ENCODE assay signal across 1 cellular context in the genomic region with DNA sequence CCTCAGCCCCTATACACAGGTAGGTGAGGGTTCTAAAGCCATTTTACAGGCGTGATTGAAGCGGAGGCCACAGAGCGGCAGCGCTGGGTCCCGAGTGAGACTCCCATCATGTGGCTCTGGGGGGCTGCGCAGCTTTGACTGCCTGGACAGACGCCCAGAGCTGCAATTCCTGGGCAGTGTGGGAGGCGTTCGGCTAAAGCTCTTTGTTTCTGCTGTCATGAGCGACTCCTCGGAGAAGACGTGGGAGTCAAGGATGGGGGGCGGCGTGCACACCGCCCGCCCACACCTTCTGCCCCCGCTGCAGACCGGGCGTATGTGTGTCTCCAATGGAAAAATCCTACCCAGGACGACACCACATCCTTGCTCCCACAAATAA.
TF ChIP-seq lines count a peak whose summit lies in the region.

No MANE protein-coding gene starts in this region.

TF ChIP-seq in GM23338, 12 proteins besides CTCF, POLR2A, EP300 and RAD21 (continued from another document):
- TF ChIP-seq, protein P1, sequence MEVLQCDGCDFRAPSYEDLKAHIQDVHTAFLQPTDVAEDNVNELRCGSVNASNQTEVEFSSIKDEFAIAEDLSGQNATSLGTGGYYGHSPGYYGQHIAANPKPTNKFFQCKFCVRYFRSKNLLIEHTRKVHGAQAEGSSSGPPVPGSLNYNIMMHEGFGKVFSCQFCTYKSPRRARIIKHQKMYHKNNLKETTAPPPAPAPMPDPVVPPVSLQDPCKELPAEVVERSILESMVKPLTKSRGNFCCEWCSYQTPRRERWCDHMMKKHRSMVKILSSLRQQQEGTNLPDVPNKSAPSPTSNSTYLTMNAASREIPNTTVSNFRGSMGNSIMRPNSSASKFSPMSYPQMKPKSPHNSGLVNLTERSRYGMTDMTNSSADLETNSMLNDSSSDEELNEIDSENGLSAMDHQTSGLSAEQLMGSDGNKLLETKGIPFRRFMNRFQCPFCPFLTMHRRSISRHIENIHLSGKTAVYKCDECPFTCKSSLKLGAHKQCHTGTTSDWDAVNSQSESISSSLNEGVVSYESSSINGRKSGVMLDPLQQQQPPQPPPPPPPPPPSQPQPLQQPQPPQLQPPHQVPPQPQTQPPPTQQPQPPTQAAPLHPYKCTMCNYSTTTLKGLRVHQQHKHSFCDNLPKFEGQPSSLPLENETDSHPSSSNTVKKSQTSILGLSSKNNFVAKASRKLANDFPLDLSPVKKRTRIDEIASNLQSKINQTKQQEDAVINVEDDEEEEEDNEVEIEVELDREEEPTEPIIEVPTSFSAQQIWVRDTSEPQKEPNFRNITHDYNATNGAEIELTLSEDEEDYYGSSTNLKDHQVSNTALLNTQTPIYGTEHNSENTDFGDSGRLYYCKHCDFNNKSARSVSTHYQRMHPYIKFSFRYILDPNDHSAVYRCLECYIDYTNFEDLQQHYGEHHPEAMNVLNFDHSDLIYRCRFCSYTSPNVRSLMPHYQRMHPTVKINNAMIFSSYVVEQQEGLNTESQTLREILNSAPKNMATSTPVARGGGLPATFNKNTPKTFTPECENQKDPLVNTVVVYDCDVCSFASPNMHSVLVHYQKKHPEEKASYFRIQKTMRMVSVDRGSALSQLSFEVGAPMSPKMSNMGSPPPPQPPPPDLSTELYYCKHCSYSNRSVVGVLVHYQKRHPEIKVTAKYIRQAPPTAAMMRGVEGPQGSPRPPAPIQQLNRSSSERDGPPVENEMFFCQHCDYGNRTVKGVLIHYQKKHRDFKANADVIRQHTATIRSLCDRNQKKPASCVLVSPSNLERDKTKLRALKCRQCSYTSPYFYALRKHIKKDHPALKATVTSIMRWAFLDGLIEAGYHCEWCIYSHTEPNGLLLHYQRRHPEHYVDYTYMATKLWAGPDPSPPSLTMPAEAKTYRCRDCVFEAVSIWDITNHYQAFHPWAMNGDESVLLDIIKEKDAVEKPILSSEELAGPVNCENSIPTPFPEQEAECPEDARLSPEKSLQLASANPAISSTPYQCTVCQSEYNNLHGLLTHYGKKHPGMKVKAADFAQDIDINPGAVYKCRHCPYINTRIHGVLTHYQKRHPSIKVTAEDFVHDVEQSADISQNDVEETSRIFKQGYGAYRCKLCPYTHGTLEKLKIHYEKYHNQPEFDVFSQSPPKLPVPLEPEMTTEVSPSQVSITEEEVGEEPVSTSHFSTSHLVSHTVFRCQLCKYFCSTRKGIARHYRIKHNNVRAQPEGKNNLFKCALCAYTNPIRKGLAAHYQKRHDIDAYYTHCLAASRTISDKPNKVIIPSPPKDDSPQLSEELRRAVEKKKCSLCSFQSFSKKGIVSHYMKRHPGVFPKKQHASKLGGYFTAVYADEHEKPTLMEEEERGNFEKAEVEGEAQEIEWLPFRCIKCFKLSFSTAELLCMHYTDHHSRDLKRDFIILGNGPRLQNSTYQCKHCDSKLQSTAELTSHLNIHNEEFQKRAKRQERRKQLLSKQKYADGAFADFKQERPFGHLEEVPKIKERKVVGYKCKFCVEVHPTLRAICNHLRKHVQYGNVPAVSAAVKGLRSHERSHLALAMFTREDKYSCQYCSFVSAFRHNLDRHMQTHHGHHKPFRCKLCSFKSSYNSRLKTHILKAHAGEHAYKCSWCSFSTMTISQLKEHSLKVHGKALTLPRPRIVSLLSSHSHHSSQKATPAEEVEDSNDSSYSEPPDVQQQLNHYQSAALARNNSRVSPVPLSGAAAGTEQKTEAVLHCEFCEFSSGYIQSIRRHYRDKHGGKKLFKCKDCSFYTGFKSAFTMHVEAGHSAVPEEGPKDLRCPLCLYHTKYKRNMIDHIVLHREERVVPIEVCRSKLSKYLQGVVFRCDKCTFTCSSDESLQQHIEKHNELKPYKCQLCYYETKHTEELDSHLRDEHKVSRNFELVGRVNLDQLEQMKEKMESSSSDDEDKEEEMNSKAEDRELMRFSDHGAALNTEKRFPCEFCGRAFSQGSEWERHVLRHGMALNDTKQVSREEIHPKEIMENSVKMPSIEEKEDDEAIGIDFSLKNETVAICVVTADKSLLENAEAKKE (CRISPR knock-in tag; IDR thresholded peaks at IDR 0.05) = no peak
- TF ChIP-seq JUNB (IDR thresholded peaks at IDR 0.05; ENCODE audit: unreplicated experiment) (no peak), EZH2phosphoT487 (IDR thresholded peaks at IDR 0.05; ENCODE audit: unreplicated experiment) (no peak), EZH2 (IDR thresholded peaks at IDR 0.05; ENCODE audit: low read depth, unreplicated experiment) (no peak), POLR2AphosphoS5 (IDR thresholded peaks at IDR 0.05; ENCODE audit: low read depth) (no peak), NANOG (IDR thresholded peaks at IDR 0.05; ENCODE audit: borderline replicate concordance) (no peak), ZNF114 (CRISPR knock-in tag; IDR thresholded peaks at IDR 0.05) (no peak), STAT1 (IDR thresholded peaks at IDR 0.05; ENCODE audit: unreplicated experiment) (no peak), CREB1 (CRISPR knock-in tag; IDR thresholded peaks at IDR 0.05; ENCODE audit: low read depth) (no peak)
- TF ChIP-seq, protein P2, sequence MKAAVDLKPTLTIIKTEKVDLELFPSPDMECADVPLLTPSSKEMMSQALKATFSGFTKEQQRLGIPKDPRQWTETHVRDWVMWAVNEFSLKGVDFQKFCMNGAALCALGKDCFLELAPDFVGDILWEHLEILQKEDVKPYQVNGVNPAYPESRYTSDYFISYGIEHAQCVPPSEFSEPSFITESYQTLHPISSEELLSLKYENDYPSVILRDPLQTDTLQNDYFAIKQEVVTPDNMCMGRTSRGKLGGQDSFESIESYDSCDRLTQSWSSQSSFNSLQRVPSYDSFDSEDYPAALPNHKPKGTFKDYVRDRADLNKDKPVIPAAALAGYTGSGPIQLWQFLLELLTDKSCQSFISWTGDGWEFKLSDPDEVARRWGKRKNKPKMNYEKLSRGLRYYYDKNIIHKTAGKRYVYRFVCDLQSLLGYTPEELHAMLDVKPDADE (IDR thresholded peaks at IDR 0.05) = no peak
